8 cellular contexts compared by ENCODE assay signal in the genomic region with DNA sequence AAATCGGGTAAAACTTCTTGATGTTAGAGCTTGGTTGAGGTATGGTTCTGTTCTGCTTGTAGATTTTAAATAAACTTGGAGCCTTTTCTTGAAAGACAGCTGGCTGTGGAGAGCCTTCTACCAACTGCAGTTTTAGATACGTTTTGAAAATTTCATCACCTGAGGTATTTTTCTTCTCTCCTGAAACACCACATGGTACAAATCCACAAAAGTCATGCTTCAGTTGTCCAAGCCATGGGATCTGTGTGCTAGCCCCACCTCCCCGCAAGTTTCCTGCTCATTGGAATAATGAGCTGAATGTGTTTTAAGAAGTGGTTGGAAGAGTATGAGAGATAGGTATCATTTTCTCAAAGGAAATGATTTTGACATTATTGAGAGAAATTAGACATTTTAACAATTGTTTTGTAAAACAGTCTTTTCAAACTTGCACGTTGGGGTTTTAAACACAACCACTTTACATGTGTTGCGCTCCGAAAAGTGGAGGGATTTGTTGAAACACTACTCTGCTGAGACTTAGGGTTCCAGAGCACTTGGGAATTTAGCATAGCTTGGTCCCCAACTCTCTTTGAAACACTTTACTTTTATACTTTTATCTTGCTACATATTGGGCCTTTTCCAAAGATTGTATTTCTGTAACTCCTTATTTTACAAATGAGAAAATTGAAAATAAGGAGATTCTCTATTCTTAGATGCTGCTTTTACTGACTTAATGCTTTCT. TPM values are rescaled to one million over a fixed set of nuclear protein-coding genes. Genes with fewer than 3 reads are reported as not detected.
A peak's percentile ranks its signal among the peaks of the same experiment; 100 is the strongest.
DNase-seq lines count a peak whose midpoint lies in the region; ATAC-seq, FAIRE-seq and TF ChIP-seq lines count a peak whose summit lies in the region.

No MANE protein-coding gene starts in this region.

- H2AFZ ChIP-seq in keratinocyte (ENCODE audit: control insufficient read depth, low read length) = no peak overlapping the region

- peak overlapping the region; percentile 73 to 88 (median 77) for H3K4me3 ChIP-seq in keratinocyte (ENCODE audit: control insufficient read depth in 2 of 3, extremely low read depth in 1 of 3, insufficient read depth in 2 of 3, low read depth in 1 of 3, low read length in 3 of 3)

- H3K36me3 Mint-ChIP-seq in activated naive CD8-positive, alpha-beta T cell treated with anti-CD3 and anti-CD28 coated beads, Interleukin-2, amount 50 U/mL, for 24 hours (ENCODE audit: low read depth) = peaks cover 5% of the 10 kb centered on the region

- no peaks in the 10 kb centered on the region for H3K36me3 ChIP-seq in keratinocyte (ENCODE audit: control insufficient read depth in 2 of 2, extremely low read depth in 1 of 2, insufficient read depth in 2 of 2, low read length in 2 of 2)

- peaks cover 29% of the 10 kb centered on the region for H3K4me1 ChIP-seq in keratinocyte (ENCODE audit: control insufficient read depth, extremely low read depth, insufficient read depth, low read length)

- peak overlapping the region; percentile 89 for H3K4me2 ChIP-seq in keratinocyte (ENCODE audit: control insufficient read depth, extremely low read depth, insufficient read depth, low read depth, low read length)

- no peaks in the 10 kb centered on the region for H4K20me1 ChIP-seq in keratinocyte (ENCODE audit: control insufficient read depth, extremely low read depth, insufficient read depth, low read length)

- no peaks in the 10 kb centered on the region for H3K9me3 Mint-ChIP-seq in activated naive CD8-positive, alpha-beta T cell treated with anti-CD3 and anti-CD28 coated beads, Interleukin-2, amount 50 U/mL, for 24 hours

- no peaks in the 10 kb centered on the region for H3K9me1 ChIP-seq in keratinocyte (ENCODE audit: control insufficient read depth, extremely low read depth, insufficient read depth, low read length)

- peak; percentile 63 for FAIRE-seq in keratinocyte (lab: Jason Lieb, UNC)

- dilution Hi-C loops in keratinocyte (cut with MboI; ENCODE audit: extremely low pct_ligation_motif_present, low sequenced_read_pairs) = no loop called here

- H3K4me3 Mint-ChIP-seq in activated naive CD8-positive, alpha-beta T cell treated with anti-CD3 and anti-CD28 coated beads, Interleukin-2, amount 50 U/mL, for 24 hours = peak overlapping the region; percentile 82

- H3K27ac ChIP-seq in keratinocyte (ENCODE audit: control insufficient read depth, insufficient read depth, low read length) (peak overlapping the region; percentile 76), substantia nigra (ENCODE audit: low read depth, low read length, poor library complexity, severe bottlenecking) (peak overlapping the region; percentile 89)

- peaks cover 67% of the 10 kb centered on the region for H3K4me1 Mint-ChIP-seq in activated naive CD8-positive, alpha-beta T cell treated with anti-CD3 and anti-CD28 coated beads, Interleukin-2, amount 50 U/mL, for 24 hours

- no peaks in the 10 kb centered on the region for H3K9me3 ChIP-seq in keratinocyte (ENCODE audit: control insufficient read depth, low read depth, low read length)

- H3K9ac ChIP-seq in keratinocyte (ENCODE audit: control insufficient read depth, extremely low read depth, insufficient read depth, low read length) = peak overlapping the region; percentile 84

- no peaks in the 10 kb centered on the region for H3K27me3 ChIP-seq in keratinocyte (ENCODE audit: control insufficient read depth, extremely low read depth, insufficient read depth, low read length)

- peaks cover 50% of the 10 kb centered on the region for H3K79me2 ChIP-seq in keratinocyte (ENCODE audit: control insufficient read depth, insufficient read depth, low read length)

- peak overlapping the region; percentile 65 for H3K27ac Mint-ChIP-seq in activated naive CD8-positive, alpha-beta T cell treated with anti-CD3 and anti-CD28 coated beads, Interleukin-2, amount 50 U/mL, for 24 hours

- no peaks in the 10 kb centered on the region for H3K27me3 Mint-ChIP-seq in activated naive CD8-positive, alpha-beta T cell treated with anti-CD3 and anti-CD28 coated beads, Interleukin-2, amount 50 U/mL, for 24 hours

- DNase-seq in DMS79 (lab: John Stamatoyannopoulos, UW) (peak; percentile 29), HuH-7 (ENCODE audit: low spot score) (peak; percentile 36), keratinocyte (ENCODE audit: low read depth, low spot score) (no peak), substantia nigra (lab: John Stamatoyannopoulos, UW) (peak in 1 of 49 donors; percentile 3), omental fat pad (ENCODE audit: low spot score) (no peak)
- DNase-seq in activated naive CD8-positive, alpha-beta T cell treated with anti-CD3 and anti-CD28 coated beads, Interleukin-2, amount 50 U/mL, for 24 hours = no peak

- no peak for ATAC-seq in activated naive CD8-positive, alpha-beta T cell treated with anti-CD3 and anti-CD28 coated beads, Interleukin-2, amount 50 U/mL, for 24 hours
- ATAC-seq in omental fat pad (ENCODE audit: low FRiP score) (no peak), HG03045 (IDR thresholded peaks at IDR 0.05; ENCODE audit: unreplicated experiment) (no peak), HG03039 (IDR thresholded peaks at IDR 0.05; ENCODE audit: unreplicated experiment) (no peak)

- TF ChIP-seq CTCF in keratinocyte (optimal IDR thresholded peaks at IDR 0.05 in 1 of 3, IDR thresholded peaks at IDR 0.05 in 1 of 3, conservative IDR thresholded peaks at IDR 0.05 in 1 of 3; ENCODE audit: extremely low read depth in 1 of 3, insufficient read depth in 2 of 3, low read length in 3 of 3) = no peak
- no peak for TF ChIP-seq CTCF in omental fat pad (IDR thresholded peaks at IDR 0.05)

RNA-seq across cellular contexts. Expression of a gene that starts 1.5 kb away (rescaled TPM):
- polyA plus RNA-seq in keratinocyte = 27.8 to 44.5 TPM (median 31.5 TPM) in 3 replicates
- polyA plus RNA-seq in keratinocyte (2011; ENCODE audit: low read depth) = 42.1 TPM
- polyA plus RNA-seq in keratinocyte (2011; cell fraction: cytosol; rRNA removed) = 26.3 and 41.4 TPM in 2 replicates
- polyA plus RNA-seq in keratinocyte (2011; cell fraction: nucleus; rRNA removed) = 33.5 and 48.2 TPM in 2 replicates
- polyA plus RNA-seq in keratinocyte (2012; ENCODE audit: low replicate concordance) = 31.2 and 58.5 TPM in 2 replicates
- 22.1 to 72.2 TPM (median 30.7 TPM) in 3 replicates for polyA minus RNA-seq in keratinocyte
- 28.0 TPM for polyA minus RNA-seq in keratinocyte (2011; cell fraction: cytosol; rRNA and poly(A)+ RNA removed)
- polyA minus RNA-seq in keratinocyte (2011; cell fraction: nucleus; rRNA and poly(A)+ RNA removed) = 8.8 and 29.3 TPM in 2 replicates
- total RNA-seq in omental fat pad = 10 to 100 TPM; 37.2 to 53.8 (median 38.9) TPM

Comparison
In these comparisons a context has a peak if more than half of its experiments do, and no peak if none do; other contexts are left out.
1. DNase-seq: peak in DMS79 (single experiment) and HuH-7 (single experiment); none in activated naive CD8-positive, alpha-beta T cell treated with anti-CD3 and anti-CD28 coated beads, Interleukin-2, amount 50 U/mL, for 24 hours (single experiment), keratinocyte (single experiment) and omental fat pad (single experiment).